Comparison of ENCODE assay signal across 12 cellular contexts in the genomic region with DNA sequence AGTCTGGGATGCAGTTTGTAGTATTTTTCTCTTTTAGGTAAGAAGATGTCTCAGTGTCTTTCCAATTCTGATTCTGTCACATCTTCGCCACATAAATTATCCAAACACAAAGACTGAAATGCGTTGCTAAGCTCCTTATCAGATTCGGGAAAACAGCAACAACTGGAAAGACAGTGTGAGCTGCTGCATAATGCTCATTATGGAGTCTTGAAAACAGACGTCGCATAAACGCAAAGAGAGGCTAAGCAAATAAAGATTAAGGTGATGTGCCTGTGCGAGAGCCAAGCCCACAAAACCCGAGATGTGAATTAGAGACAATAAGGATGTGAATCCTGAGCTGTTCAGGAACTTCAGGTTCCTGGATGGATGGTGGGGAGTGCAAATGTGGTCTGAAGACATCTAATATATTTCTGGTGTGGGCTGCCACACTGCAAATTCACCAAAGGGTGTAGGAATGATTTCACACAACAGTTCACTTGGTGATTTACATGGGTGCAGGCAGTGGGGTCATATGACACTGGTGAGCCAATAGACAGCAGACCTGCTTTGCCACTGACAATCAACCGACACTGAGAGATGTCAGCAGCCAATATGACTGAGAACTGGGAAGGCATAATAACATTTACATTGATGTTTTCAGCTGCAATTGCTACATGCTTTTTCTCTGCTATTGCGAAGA.
DNase-seq lines count a peak whose midpoint lies in the region; ATAC-seq and TF ChIP-seq lines count a peak whose summit lies in the region.
"Had no signal": no experiment of that assay in that cellular context is flagged by ENCODE, and none has a peak within 500 bp of the region (broad histone marks: within the 10 kb centered on the region; RNA-seq: fewer than 3 reads in every experiment).

No MANE protein-coding gene starts in this region.

- H2AFZ ChIP-seq in osteoblast (ENCODE audit: low read length), result peak overlapping the region; percentile 1
- H2AFZ ChIP-seq: parathyroid adenoma had no signal

- CTCF ChIA-PET in WTC11 (lab: Charles Lee), result interaction anchor here (1.5 to 1.8 kb wide), 3 partner anchors 10 to 89 kb away, joined by 3 to 10 read pairs (median 4); no protein-coding TSS in a partner anchor

- H3K36me3 ChIP-seq in osteoblast (ENCODE audit: insufficient read depth, low read length) (no peaks in the 10 kb centered on the region), left lung (no peaks in the 10 kb centered on the region), uterus (no peaks in the 10 kb centered on the region)
- H3K36me3 ChIP-seq: thoracic aorta had no signal

- no peaks in the 10 kb centered on the region for H3K9me3 Mint-ChIP-seq in WTC11
- H3K9me3 Mint-ChIP-seq: activated naive CD4-positive, alpha-beta T cell treated with anti-CD3 and anti-CD28 coated beads, Interleukin-2, amount 10 ng/mL, durations not matched to agents 7 days and 5 days had no signal

- peaks cover 6% of the 10 kb centered on the region for H3K4me1 ChIP-seq in osteoblast (ENCODE audit: insufficient read depth, low read length)
- no peaks in the 10 kb centered on the region for H3K4me1 ChIP-seq in left lung
- H3K4me1 ChIP-seq in uterus, result no peaks in the 10 kb centered on the region
- H3K4me1 ChIP-seq: parathyroid adenoma had no signal

- H4K20me1 ChIP-seq in osteoblast (ENCODE audit: insufficient read depth, low read length), result no peaks in the 10 kb centered on the region

- H3K27ac Mint-ChIP-seq in WTC11, result no peak overlapping the region
- H3K27ac Mint-ChIP-seq: activated naive CD4-positive, alpha-beta T cell treated with anti-CD3 and anti-CD28 coated beads, Interleukin-2, amount 10 ng/mL, durations not matched to agents 7 days and 5 days had no signal

- ATAC-seq in WTC11, result peak; percentile 63
- no peak for ATAC-seq in left lung
- ATAC-seq in HG02885 (IDR thresholded peaks at IDR 0.05; ENCODE audit: poor library complexity, unreplicated experiment), result no peak

- peak; percentile 30 to 71 (median 61) for DNase-seq in NCI-H1417 (lab: John Stamatoyannopoulos, UW)
- DNase-seq in NCI-H1417 treated with DMSO at 0.1 percent for 48 hours (lab: John Stamatoyannopoulos, UW), result no peak
- peak; percentile 73 for DNase-seq in NCI-H345 treated with DMSO at 0.1 percent for 48 hours (lab: John Stamatoyannopoulos, UW; ENCODE audit: unreplicated experiment)
- no peak for DNase-seq in WTC11 (ENCODE audit: low spot score)
- no peak for DNase-seq in osteoblast (ENCODE audit: insufficient read length, low spot score, missing footprints)
- no peak for DNase-seq in left lung
- DNase-seq in uterus, result no peak
- DNase-seq: activated naive CD4-positive, alpha-beta T cell treated with anti-CD3 and anti-CD28 coated beads, Interleukin-2, amount 10 ng/mL, durations not matched to agents 7 days and 5 days; NCI-H1930 had no signal

- H3K79me2 ChIP-seq in osteoblast (ENCODE audit: insufficient read depth, low read length), result no peaks in the 10 kb centered on the region
- H3K79me2 ChIP-seq: parathyroid adenoma had no signal

- no peak for TF ChIP-seq POLR2A in uterus (IDR thresholded peaks at IDR 0.05)

- H3K4me3 Mint-ChIP-seq in WTC11, result no peak overlapping the region
- H3K4me3 Mint-ChIP-seq: activated naive CD4-positive, alpha-beta T cell treated with anti-CD3 and anti-CD28 coated beads, Interleukin-2, amount 10 ng/mL, durations not matched to agents 7 days and 5 days had no signal

- H3K36me3 Mint-ChIP-seq in WTC11, result no peaks in the 10 kb centered on the region
- H3K36me3 Mint-ChIP-seq: activated naive CD4-positive, alpha-beta T cell treated with anti-CD3 and anti-CD28 coated beads, Interleukin-2, amount 10 ng/mL, durations not matched to agents 7 days and 5 days had no signal

- H3K9me3 ChIP-seq in osteoblast (ENCODE audit: low read depth, low read length) (no peaks in the 10 kb centered on the region), left lung (no peaks in the 10 kb centered on the region), uterus (no peaks in the 10 kb centered on the region)
- H3K9me3 ChIP-seq: thoracic aorta had no signal

- H3K27me3 ChIP-seq in osteoblast (ENCODE audit: insufficient read depth, low read length) (peaks cover 2% of the 10 kb centered on the region), left lung (peaks cover 0 to 17% of the 10 kb centered on the region in 2 donors), uterus (no peaks in the 10 kb centered on the region)

- intact Hi-C loops in left lung (cut with DNase I), result no loop called here
- intact Hi-C loops in uterus (cut with DNase I; ENCODE audit: low total_unique reads), result no loop called here

- POLR2A ChIA-PET in WTC11 (lab: Charles Lee), result no interaction called here

- H3K4me3 ChIP-seq in osteoblast (ENCODE audit: insufficient read depth, low read length), result no peak overlapping the region
- no peak overlapping the region for H3K4me3 ChIP-seq in left lung
- H3K4me3 ChIP-seq in uterus, result no peak overlapping the region
- H3K4me3 ChIP-seq: thoracic aorta had no signal

- no peak overlapping the region for H3K27ac ChIP-seq in osteoblast (ENCODE audit: low read depth, low read length)
- H3K27ac ChIP-seq in left lung, result no peak overlapping the region
- no peak overlapping the region for H3K27ac ChIP-seq in uterus
- H3K27ac ChIP-seq: parathyroid adenoma, thoracic aorta had no signal

- H3K27me3 Mint-ChIP-seq in WTC11 (ENCODE audit: low read depth), result no peaks in the 10 kb centered on the region

- peaks cover 15% of the 10 kb centered on the region for H3K4me1 Mint-ChIP-seq in WTC11
- H3K4me1 Mint-ChIP-seq: activated naive CD4-positive, alpha-beta T cell treated with anti-CD3 and anti-CD28 coated beads, Interleukin-2, amount 10 ng/mL, durations not matched to agents 7 days and 5 days had no signal

- TF ChIP-seq CTCF in WTC11 (IDR thresholded peaks at IDR 0.05) (no peak), osteoblast (IDR thresholded peaks at IDR 0.05; ENCODE audit: extremely low read depth, low read depth, low read length) (no peak), left lung (IDR thresholded peaks at IDR 0.05) (no peak), uterus (IDR thresholded peaks at IDR 0.05) (no peak)

- H3K4me2 ChIP-seq in osteoblast (ENCODE audit: insufficient read depth, low read length), result no peak overlapping the region

TF ChIP-seq in WTC11, 78 proteins besides CTCF, POLR2A, EP300 and RAD21:
- 0 out of 2 replicates have a peak, but pooled peaks have one; percentile 19 for TF ChIP-seq NFYB (CRISPR knock-in tag; conservative IDR thresholded peaks at IDR 0.05; ENCODE audit: low read depth)
- peak; percentile 79 for TF ChIP-seq USF2 (CRISPR knock-in tag; IDR thresholded peaks at IDR 0.05)
- TF ChIP-seq, protein P1, sequence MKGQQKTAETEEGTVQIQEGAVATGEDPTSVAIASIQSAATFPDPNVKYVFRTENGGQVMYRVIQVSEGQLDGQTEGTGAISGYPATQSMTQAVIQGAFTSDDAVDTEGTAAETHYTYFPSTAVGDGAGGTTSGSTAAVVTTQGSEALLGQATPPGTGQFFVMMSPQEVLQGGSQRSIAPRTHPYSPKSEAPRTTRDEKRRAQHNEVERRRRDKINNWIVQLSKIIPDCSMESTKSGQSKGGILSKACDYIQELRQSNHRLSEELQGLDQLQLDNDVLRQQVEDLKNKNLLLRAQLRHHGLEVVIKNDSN (CRISPR knock-in tag; IDR thresholded peaks at IDR 0.05), result peak; percentile 37; the same call in 1 of the 2 replicates
- TF ChIP-seq ZSCAN18 (CRISPR knock-in tag; IDR thresholded peaks at IDR 0.05), result no peak

Comparison
In these comparisons a context has a peak if more than half of its experiments do, and no peak if none do; other contexts are left out.
1. DNase-seq: peak in NCI-H1417 (3 of 3) and NCI-H345 treated with DMSO at 0.1 percent for 48 hours (single experiment); none in NCI-H1417 treated with DMSO at 0.1 percent for 48 hours (single experiment), WTC11 (single experiment), osteoblast (single experiment), left lung (0 of 2) and uterus (0 of 2).